ENCODE assay signal across 26 cellular contexts in the genomic region with DNA sequence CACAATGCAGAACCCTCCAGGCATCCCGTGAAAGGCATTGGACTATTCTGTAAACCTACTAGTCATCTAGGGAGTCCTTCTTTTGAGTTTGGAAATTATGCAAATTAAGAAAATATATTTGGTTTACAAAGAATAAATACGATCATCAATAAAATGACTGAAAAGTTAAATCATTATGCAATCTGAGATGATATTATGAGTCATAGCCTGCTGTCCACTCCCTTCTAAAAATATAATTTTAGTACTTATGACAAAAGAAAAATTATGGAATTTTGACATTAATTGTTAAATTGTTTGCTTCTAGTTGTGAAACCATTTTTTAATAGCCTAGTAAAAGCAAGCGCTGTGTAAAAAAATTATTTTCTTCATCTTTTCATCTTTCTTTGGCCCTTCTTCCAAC.
DNase-seq lines count a peak whose midpoint lies in the region; ATAC-seq and TF ChIP-seq lines count a peak whose summit lies in the region.
"Had no signal": no experiment of that assay in that cellular context is flagged by ENCODE, and none has a peak within 500 bp of the region (broad histone marks: within the 10 kb centered on the region; RNA-seq: fewer than 3 reads in every experiment).

No MANE protein-coding gene starts in this region.

- H3K9ac ChIP-seq in SK-N-SH: no peak overlapping the region

- CTCF ChIA-PET in SK-N-SH (lab: Yijun Ruan, JAX): no interaction called here
- CTCF ChIA-PET in activated CD4-positive, alpha-beta T cell treated with anti-CD3 and anti-CD28 coated beads, Interleukin-2, amount 10 ng/mL, durations not matched to agents 7 days and 5 days (lab: Charles Lee): no interaction called here

- TF ChIP-seq EP300 in SK-N-SH (IDR thresholded peaks at IDR 0.05; ENCODE audit: borderline replicate concordance in 1 of 2, low read depth in 1 of 2, low read length in 1 of 2) (no peak), transverse colon (IDR thresholded peaks at IDR 0.05; ENCODE audit: low read depth) (no peak)

- TF ChIP-seq CTCF in SK-N-SH (IDR thresholded peaks at IDR 0.05) (no peak), brain microvascular endothelial cell (IDR thresholded peaks at IDR 0.05; ENCODE audit: low read depth, low read length, missing control alignments) (no peak), osteoblast (IDR thresholded peaks at IDR 0.05; ENCODE audit: extremely low read depth, low read depth, low read length) (no peak), transverse colon (IDR thresholded peaks at IDR 0.05) (no peak)

- H3K4me2 ChIP-seq in SK-N-SH: 0 out of 2 replicates have a peak overlapping the region, but pooled peaks have one; percentile 11
- peak overlapping the region; percentile 67 for H3K4me2 ChIP-seq in osteoblast (ENCODE audit: insufficient read depth, low read length)

- intact Hi-C loops in transverse colon (cut with DNase I; ENCODE audit: low total_unique reads): no loop called here

- H3K36me3 Mint-ChIP-seq in activated CD4-positive, alpha-beta T cell treated with anti-CD3 and anti-CD28 coated beads, Interleukin-2, amount 10 ng/mL, durations not matched to agents 7 days and 5 days (ENCODE audit: low read depth): no peaks in the 10 kb centered on the region
- H3K36me3 Mint-ChIP-seq in activated naive CD8-positive, alpha-beta T cell treated with anti-CD3 and anti-CD28 coated beads, Interleukin-2, amount 50 U/mL, for 24 hours (ENCODE audit: low read depth): no peaks in the 10 kb centered on the region
- H3K36me3 Mint-ChIP-seq: naive thymus-derived CD4-positive, alpha-beta T cell had no signal

- in situ Hi-C loops in brain microvascular endothelial cell (cut with HindIII; ENCODE audit: low pct_ligation_motif_present, low sequenced_read_pairs): no loop called here
- in situ Hi-C loops in transverse colon (cut with MboI; ENCODE audit: low pct_ligation_motif_present in 1 of 4, low pct_unique_long_range_greater_than_20kb in 1 of 4, low sequenced_read_pairs in 3 of 4): no loop called here

- ATAC-seq in SK-N-SH treated with all-trans-retinoic acid at 6 μM for 48 hours (no peak), esophagus mucosa (no peak)
- no peak for ATAC-seq in activated naive CD8-positive, alpha-beta T cell treated with anti-CD3 and anti-CD28 coated beads, Interleukin-2, amount 50 U/mL, for 24 hours
- ATAC-seq: GM12878; naive thymus-derived CD4-positive, alpha-beta T cell had no signal

- H3K4me3 Mint-ChIP-seq in activated CD4-positive, alpha-beta T cell treated with anti-CD3 and anti-CD28 coated beads, Interleukin-2, amount 10 ng/mL, durations not matched to agents 7 days and 5 days: no peak overlapping the region
- H3K4me3 Mint-ChIP-seq in activated naive CD8-positive, alpha-beta T cell treated with anti-CD3 and anti-CD28 coated beads, Interleukin-2, amount 50 U/mL, for 24 hours: no peak overlapping the region
- H3K4me3 Mint-ChIP-seq: activated T-cell treated with anti-CD3 and anti-CD28 coated beads, Interleukin-2, amount 50 U/mL, for 24 hours; naive thymus-derived CD4-positive, alpha-beta T cell had no signal

- H3F3A ChIP-seq in SK-N-SH (replicated peaks; ENCODE audit: insufficient read depth): no peaks in the 10 kb centered on the region

- H4K20me1 ChIP-seq in SK-N-SH (ENCODE audit: insufficient read depth): no peaks in the 10 kb centered on the region
- no peaks in the 10 kb centered on the region for H4K20me1 ChIP-seq in osteoblast (ENCODE audit: insufficient read depth, low read length)

- H3K27ac Mint-ChIP-seq in activated CD4-positive, alpha-beta T cell treated with anti-CD3 and anti-CD28 coated beads, Interleukin-2, amount 10 ng/mL, durations not matched to agents 7 days and 5 days: no peak overlapping the region
- no peak overlapping the region for H3K27ac Mint-ChIP-seq in activated naive CD8-positive, alpha-beta T cell treated with anti-CD3 and anti-CD28 coated beads, Interleukin-2, amount 50 U/mL, for 24 hours
- H3K27ac Mint-ChIP-seq: activated T-cell treated with anti-CD3 and anti-CD28 coated beads, Interleukin-2, amount 50 U/mL, for 24 hours; naive thymus-derived CD4-positive, alpha-beta T cell had no signal

- H3K9me3 Mint-ChIP-seq in activated CD4-positive, alpha-beta T cell treated with anti-CD3 and anti-CD28 coated beads, Interleukin-2, amount 10 ng/mL, durations not matched to agents 7 days and 5 days: no peaks in the 10 kb centered on the region
- peaks cover 3% of the 10 kb centered on the region for H3K9me3 Mint-ChIP-seq in activated naive CD8-positive, alpha-beta T cell treated with anti-CD3 and anti-CD28 coated beads, Interleukin-2, amount 50 U/mL, for 24 hours
- H3K9me3 Mint-ChIP-seq: activated T-cell treated with anti-CD3 and anti-CD28 coated beads, Interleukin-2, amount 50 U/mL, for 24 hours had no signal

- H3K4me1 ChIP-seq in SK-N-SH (ENCODE audit: control insufficient read depth in 1 of 2, insufficient read depth in 2 of 2, low read depth in 1 of 2, low read length in 1 of 2): 0 out of 4 replicates have a peak, but pooled peaks cover 0 to 3% of the 10 kb centered on the region in 2 experiments
- peaks cover 69% of the 10 kb centered on the region for H3K4me1 ChIP-seq in osteoblast (ENCODE audit: insufficient read depth, low read length)
- H3K4me1 ChIP-seq in transverse colon: peaks cover 0 to 4% (median 1%) of the 10 kb centered on the region in 4 donors
- H3K4me1 ChIP-seq: BE2C had no signal

- H3K27me3 Mint-ChIP-seq in activated CD4-positive, alpha-beta T cell treated with anti-CD3 and anti-CD28 coated beads, Interleukin-2, amount 10 ng/mL, durations not matched to agents 7 days and 5 days: no peaks in the 10 kb centered on the region
- no peaks in the 10 kb centered on the region for H3K27me3 Mint-ChIP-seq in activated naive CD8-positive, alpha-beta T cell treated with anti-CD3 and anti-CD28 coated beads, Interleukin-2, amount 50 U/mL, for 24 hours
- H3K27me3 Mint-ChIP-seq: activated T-cell treated with anti-CD3 and anti-CD28 coated beads, Interleukin-2, amount 50 U/mL, for 24 hours; naive thymus-derived CD4-positive, alpha-beta T cell had no signal

- H3K4me3 ChIP-seq in SK-N-SH (ENCODE audit: low read depth in 2 of 2, low read length in 1 of 2) (no peak overlapping the region), brain microvascular endothelial cell (ENCODE audit: low read depth, low read length) (no peak overlapping the region), osteoblast (ENCODE audit: insufficient read depth, low read length) (no peak overlapping the region), transverse colon (no peak overlapping the region)
- H3K4me3 ChIP-seq: GM12878 had no signal

- H3K79me2 ChIP-seq in SK-N-SH (ENCODE audit: insufficient read depth) (no peaks in the 10 kb centered on the region), osteoblast (ENCODE audit: insufficient read depth, low read length) (no peaks in the 10 kb centered on the region)

- DNase-seq in SK-N-SH (no peak), brain microvascular endothelial cell (no peak), osteoblast (ENCODE audit: insufficient read length, low spot score, missing footprints) (no peak), transverse colon (no peak)
- no peak for DNase-seq in activated CD4-positive, alpha-beta T cell treated with anti-CD3 and anti-CD28 coated beads, Interleukin-2, amount 10 ng/mL, durations not matched to agents 7 days and 5 days
- DNase-seq in activated naive CD8-positive, alpha-beta T cell treated with anti-CD3 and anti-CD28 coated beads, Interleukin-2, amount 50 U/mL, for 24 hours: no peak
- DNase-seq: 8988T; activated CD4-positive, alpha-beta T cell treated with anti-CD3 and anti-CD28 coated beads for 1 hour; activated CD8-positive, alpha-beta memory T cell treated with anti-CD3 and anti-CD28 coated beads for 24 hours; activated naive CD4-positive, alpha-beta T cell treated with Interleukin-2 at 50 U/mL for 16 hours; activated T-cell treated with anti-CD3 and anti-CD28 coated beads, Interleukin-2, amount 50 U/mL, for 24 hours; BE2C; COR-L47; DMS79; effector CD4-positive, alpha-beta T cell; glutamatergic neuron; KG1; naive thymus-derived CD4-positive, alpha-beta T cell; NCI-H1694 treated with DMSO at 0.1 percent for 48 hours; NCI-H69; occipital lobe; Right ventricle myocardium superior; substantia nigra had no signal

- no peak overlapping the region for H2AFZ ChIP-seq in SK-N-SH (ENCODE audit: low read depth)
- H2AFZ ChIP-seq in osteoblast (ENCODE audit: low read length): no peak overlapping the region

- peaks cover 5% of the 10 kb centered on the region; the same call in 1 of the 2 replicates for H3K27me3 ChIP-seq in SK-N-SH (ENCODE audit: insufficient read depth)
- no peaks in the 10 kb centered on the region for H3K27me3 ChIP-seq in brain microvascular endothelial cell (replicated peaks)
- H3K27me3 ChIP-seq in osteoblast (ENCODE audit: insufficient read depth, low read length): no peaks in the 10 kb centered on the region
- no peaks in the 10 kb centered on the region for H3K27me3 ChIP-seq in transverse colon
- H3K27me3 ChIP-seq: BE2C had no signal

- H3K9me3 ChIP-seq in SK-N-SH (no peaks in the 10 kb centered on the region), osteoblast (ENCODE audit: low read depth, low read length) (no peaks in the 10 kb centered on the region), transverse colon (no peaks in the 10 kb centered on the region)
- H3K9me3 ChIP-seq: BE2C had no signal

- 8% methylated on average over 3 of the region's 3 CpGs for WGBS in SK-N-SH (ENCODE audit: low lambda C conversion rate)
- WGBS in transverse colon (ENCODE audit: low coverage in 1 of 2), 2 donors: 76 to 79% methylated on average over 3 of the region's 3 CpGs

- H3K4me1 Mint-ChIP-seq in activated CD4-positive, alpha-beta T cell treated with anti-CD3 and anti-CD28 coated beads, Interleukin-2, amount 10 ng/mL, durations not matched to agents 7 days and 5 days: no peaks in the 10 kb centered on the region
- no peaks in the 10 kb centered on the region for H3K4me1 Mint-ChIP-seq in activated naive CD8-positive, alpha-beta T cell treated with anti-CD3 and anti-CD28 coated beads, Interleukin-2, amount 50 U/mL, for 24 hours
- H3K4me1 Mint-ChIP-seq: naive thymus-derived CD4-positive, alpha-beta T cell had no signal

- no peak for TF ChIP-seq POLR2A in transverse colon (IDR thresholded peaks at IDR 0.05)

- no peak for TF ChIP-seq RAD21 in SK-N-SH (IDR thresholded peaks at IDR 0.05; ENCODE audit: low read length)

- H3K36me3 ChIP-seq in SK-N-SH (replicated peaks in 1 of 2; ENCODE audit: control insufficient read depth in 1 of 2, insufficient read depth in 2 of 2, low read length in 1 of 2) (no peaks in the 10 kb centered on the region), brain microvascular endothelial cell (replicated peaks) (no peaks in the 10 kb centered on the region), osteoblast (ENCODE audit: insufficient read depth, low read length) (no peaks in the 10 kb centered on the region), transverse colon (no peaks in the 10 kb centered on the region)
- H3K36me3 ChIP-seq: BE2C had no signal

- H3K27ac ChIP-seq in SK-N-SH (ENCODE audit: low read depth in 2 of 2, low read length in 1 of 2): no peak overlapping the region
- peak overlapping the region; percentile 72 for H3K27ac ChIP-seq in brain microvascular endothelial cell
- H3K27ac ChIP-seq in osteoblast (ENCODE audit: low read depth, low read length): peak overlapping the region; percentile 86
- peak overlapping the region in 3 of 4 donors; percentile 16 to 47 (median 17) for H3K27ac ChIP-seq in transverse colon

- POLR2A ChIA-PET in SK-N-SH (lab: Yijun Ruan, JAX): no interaction called here
- POLR2A ChIA-PET in activated CD4-positive, alpha-beta T cell treated with anti-CD3 and anti-CD28 coated beads, Interleukin-2, amount 10 ng/mL, durations not matched to agents 7 days and 5 days (lab: Charles Lee): no interaction called here

- no peaks in the 10 kb centered on the region for H3K9me2 ChIP-seq in SK-N-SH

Comparison
In these comparisons a context has a peak if more than half of its experiments do, and no peak if none do; other contexts are left out.
1. H3K27ac ChIP-seq: peak in brain microvascular endothelial cell (single experiment), osteoblast (single experiment) and transverse colon (3 of 4); none in SK-N-SH (0 of 2).